In the genomic region with DNA sequence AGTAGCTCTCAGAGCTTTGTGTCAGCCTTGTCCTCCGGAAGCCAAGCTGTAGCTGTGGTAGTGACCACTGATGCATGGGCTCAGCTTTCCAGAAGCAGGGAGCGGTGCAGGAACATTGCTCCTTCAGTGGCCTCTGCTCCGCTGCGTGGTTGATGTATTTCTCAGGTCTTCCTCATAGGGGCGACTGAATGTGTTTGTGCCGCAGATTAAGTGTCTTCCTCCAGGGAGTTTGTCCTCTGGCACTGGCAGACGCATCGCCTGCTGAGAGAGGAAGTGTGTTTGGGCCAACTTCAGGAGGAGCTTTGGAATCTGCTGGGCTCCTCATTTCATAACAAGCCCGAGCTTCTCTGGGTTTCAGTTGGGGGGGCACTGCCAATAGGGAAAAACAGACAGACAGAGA, we compare ENCODE assay signal across 1 cellular context.
TF ChIP-seq lines count a peak whose summit lies in the region.

No MANE protein-coding gene starts in this region.

TF ChIP-seq in K562, 482 proteins besides CTCF, POLR2A, EP300 and RAD21 (continued from another document):
- TF ChIP-seq, protein P1, sequence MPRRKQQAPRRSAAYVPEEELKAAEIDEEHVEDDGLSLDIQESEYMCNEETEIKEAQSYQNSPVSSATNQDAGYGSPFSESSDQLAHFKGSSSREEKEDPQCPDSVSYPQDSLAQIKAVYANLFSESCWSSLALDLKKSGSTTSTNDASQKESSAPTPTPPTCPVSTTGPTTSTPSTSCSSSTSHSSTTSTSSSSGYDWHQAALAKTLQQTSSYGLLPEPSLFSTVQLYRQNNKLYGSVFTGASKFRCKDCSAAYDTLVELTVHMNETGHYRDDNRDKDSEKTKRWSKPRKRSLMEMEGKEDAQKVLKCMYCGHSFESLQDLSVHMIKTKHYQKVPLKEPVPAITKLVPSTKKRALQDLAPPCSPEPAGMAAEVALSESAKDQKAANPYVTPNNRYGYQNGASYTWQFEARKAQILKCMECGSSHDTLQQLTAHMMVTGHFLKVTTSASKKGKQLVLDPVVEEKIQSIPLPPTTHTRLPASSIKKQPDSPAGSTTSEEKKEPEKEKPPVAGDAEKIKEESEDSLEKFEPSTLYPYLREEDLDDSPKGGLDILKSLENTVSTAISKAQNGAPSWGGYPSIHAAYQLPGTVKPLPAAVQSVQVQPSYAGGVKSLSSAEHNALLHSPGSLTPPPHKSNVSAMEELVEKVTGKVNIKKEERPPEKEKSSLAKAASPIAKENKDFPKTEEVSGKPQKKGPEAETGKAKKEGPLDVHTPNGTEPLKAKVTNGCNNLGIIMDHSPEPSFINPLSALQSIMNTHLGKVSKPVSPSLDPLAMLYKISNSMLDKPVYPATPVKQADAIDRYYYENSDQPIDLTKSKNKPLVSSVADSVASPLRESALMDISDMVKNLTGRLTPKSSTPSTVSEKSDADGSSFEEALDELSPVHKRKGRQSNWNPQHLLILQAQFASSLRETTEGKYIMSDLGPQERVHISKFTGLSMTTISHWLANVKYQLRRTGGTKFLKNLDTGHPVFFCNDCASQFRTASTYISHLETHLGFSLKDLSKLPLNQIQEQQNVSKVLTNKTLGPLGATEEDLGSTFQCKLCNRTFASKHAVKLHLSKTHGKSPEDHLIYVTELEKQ (CRISPR knock-in tag; IDR thresholded peaks at IDR 0.05): no peak
- TF ChIP-seq, protein P2, sequence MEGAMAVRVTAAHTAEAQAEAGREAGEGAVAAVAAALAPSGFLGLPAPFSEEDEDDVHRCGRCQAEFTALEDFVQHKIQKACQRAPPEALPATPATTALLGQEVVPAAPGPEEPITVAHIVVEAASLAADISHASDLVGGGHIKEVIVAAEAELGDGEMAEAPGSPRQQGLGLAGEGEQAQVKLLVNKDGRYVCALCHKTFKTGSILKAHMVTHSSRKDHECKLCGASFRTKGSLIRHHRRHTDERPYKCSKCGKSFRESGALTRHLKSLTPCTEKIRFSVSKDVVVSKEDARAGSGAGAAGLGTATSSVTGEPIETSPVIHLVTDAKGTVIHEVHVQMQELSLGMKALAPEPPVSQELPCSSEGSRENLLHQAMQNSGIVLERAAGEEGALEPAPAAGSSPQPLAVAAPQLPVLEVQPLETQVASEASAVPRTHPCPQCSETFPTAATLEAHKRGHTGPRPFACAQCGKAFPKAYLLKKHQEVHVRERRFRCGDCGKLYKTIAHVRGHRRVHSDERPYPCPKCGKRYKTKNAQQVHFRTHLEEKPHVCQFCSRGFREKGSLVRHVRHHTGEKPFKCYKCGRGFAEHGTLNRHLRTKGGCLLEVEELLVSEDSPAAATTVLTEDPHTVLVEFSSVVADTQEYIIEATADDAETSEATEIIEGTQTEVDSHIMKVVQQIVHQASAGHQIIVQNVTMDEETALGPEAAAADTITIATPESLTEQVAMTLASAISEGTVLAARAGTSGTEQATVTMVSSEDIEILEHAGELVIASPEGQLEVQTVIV (CRISPR knock-in tag; IDR thresholded peaks at IDR 0.05; ENCODE audit: borderline replicate concordance): no peak
